1 cellular context compared by ENCODE assay signal in the genomic region with DNA sequence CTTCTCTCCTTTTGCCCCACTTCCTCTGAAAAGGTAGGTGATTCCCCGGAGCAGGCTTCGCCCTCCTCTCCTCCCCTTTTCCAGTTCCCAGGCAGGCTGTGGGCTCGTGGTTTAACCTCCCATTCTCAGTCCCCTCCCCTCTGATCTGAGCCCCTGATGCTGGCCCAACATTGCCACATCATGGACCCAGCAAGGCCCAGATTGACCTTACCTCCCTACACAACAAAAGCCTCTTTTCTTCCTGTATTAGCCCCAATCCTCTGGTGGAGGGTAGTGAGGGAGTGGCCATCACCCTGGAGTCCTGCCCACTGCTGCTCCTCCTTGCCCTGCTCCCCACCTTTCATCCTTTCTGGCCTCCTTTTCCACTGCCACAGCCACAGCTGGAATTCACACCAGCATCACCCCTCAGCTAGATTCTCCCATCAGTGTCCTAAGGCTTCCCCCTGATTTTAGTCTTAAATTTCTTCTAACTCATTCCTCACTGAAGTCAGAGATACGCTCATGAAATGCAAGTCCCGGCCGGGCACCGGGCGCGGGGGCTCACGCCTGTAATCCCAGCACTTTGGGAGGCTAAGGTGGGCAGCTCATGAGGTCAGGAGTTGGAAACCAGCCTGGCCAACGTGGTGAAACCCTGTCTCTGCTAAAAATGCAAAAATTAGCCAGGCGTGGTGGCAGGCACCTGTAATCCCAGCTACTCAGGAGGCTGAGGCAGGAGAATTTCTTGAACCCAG.
TF ChIP-seq lines count a peak whose summit lies in the region.

No MANE protein-coding gene starts in this region.

TF ChIP-seq in GM23338, 12 proteins besides CTCF, POLR2A, EP300 and RAD21:
- TF ChIP-seq EZH2phosphoT487 (IDR thresholded peaks at IDR 0.05; ENCODE audit: unreplicated experiment) (no peak), CREB1 (CRISPR knock-in tag; IDR thresholded peaks at IDR 0.05; ENCODE audit: low read depth) (no peak), EZH2 (IDR thresholded peaks at IDR 0.05; ENCODE audit: low read depth, unreplicated experiment) (no peak), ZNF331 (CRISPR knock-in tag; IDR thresholded peaks at IDR 0.05; ENCODE audit: low read depth) (no peak), POLR2AphosphoS5 (IDR thresholded peaks at IDR 0.05; ENCODE audit: low read depth) (no peak), ZNF114 (CRISPR knock-in tag; IDR thresholded peaks at IDR 0.05) (no peak), STAT1 (IDR thresholded peaks at IDR 0.05; ENCODE audit: unreplicated experiment) (no peak), NANOG (IDR thresholded peaks at IDR 0.05; ENCODE audit: borderline replicate concordance) (no peak)
- TF ChIP-seq, protein P1, sequence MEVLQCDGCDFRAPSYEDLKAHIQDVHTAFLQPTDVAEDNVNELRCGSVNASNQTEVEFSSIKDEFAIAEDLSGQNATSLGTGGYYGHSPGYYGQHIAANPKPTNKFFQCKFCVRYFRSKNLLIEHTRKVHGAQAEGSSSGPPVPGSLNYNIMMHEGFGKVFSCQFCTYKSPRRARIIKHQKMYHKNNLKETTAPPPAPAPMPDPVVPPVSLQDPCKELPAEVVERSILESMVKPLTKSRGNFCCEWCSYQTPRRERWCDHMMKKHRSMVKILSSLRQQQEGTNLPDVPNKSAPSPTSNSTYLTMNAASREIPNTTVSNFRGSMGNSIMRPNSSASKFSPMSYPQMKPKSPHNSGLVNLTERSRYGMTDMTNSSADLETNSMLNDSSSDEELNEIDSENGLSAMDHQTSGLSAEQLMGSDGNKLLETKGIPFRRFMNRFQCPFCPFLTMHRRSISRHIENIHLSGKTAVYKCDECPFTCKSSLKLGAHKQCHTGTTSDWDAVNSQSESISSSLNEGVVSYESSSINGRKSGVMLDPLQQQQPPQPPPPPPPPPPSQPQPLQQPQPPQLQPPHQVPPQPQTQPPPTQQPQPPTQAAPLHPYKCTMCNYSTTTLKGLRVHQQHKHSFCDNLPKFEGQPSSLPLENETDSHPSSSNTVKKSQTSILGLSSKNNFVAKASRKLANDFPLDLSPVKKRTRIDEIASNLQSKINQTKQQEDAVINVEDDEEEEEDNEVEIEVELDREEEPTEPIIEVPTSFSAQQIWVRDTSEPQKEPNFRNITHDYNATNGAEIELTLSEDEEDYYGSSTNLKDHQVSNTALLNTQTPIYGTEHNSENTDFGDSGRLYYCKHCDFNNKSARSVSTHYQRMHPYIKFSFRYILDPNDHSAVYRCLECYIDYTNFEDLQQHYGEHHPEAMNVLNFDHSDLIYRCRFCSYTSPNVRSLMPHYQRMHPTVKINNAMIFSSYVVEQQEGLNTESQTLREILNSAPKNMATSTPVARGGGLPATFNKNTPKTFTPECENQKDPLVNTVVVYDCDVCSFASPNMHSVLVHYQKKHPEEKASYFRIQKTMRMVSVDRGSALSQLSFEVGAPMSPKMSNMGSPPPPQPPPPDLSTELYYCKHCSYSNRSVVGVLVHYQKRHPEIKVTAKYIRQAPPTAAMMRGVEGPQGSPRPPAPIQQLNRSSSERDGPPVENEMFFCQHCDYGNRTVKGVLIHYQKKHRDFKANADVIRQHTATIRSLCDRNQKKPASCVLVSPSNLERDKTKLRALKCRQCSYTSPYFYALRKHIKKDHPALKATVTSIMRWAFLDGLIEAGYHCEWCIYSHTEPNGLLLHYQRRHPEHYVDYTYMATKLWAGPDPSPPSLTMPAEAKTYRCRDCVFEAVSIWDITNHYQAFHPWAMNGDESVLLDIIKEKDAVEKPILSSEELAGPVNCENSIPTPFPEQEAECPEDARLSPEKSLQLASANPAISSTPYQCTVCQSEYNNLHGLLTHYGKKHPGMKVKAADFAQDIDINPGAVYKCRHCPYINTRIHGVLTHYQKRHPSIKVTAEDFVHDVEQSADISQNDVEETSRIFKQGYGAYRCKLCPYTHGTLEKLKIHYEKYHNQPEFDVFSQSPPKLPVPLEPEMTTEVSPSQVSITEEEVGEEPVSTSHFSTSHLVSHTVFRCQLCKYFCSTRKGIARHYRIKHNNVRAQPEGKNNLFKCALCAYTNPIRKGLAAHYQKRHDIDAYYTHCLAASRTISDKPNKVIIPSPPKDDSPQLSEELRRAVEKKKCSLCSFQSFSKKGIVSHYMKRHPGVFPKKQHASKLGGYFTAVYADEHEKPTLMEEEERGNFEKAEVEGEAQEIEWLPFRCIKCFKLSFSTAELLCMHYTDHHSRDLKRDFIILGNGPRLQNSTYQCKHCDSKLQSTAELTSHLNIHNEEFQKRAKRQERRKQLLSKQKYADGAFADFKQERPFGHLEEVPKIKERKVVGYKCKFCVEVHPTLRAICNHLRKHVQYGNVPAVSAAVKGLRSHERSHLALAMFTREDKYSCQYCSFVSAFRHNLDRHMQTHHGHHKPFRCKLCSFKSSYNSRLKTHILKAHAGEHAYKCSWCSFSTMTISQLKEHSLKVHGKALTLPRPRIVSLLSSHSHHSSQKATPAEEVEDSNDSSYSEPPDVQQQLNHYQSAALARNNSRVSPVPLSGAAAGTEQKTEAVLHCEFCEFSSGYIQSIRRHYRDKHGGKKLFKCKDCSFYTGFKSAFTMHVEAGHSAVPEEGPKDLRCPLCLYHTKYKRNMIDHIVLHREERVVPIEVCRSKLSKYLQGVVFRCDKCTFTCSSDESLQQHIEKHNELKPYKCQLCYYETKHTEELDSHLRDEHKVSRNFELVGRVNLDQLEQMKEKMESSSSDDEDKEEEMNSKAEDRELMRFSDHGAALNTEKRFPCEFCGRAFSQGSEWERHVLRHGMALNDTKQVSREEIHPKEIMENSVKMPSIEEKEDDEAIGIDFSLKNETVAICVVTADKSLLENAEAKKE (CRISPR knock-in tag; IDR thresholded peaks at IDR 0.05): no peak
- TF ChIP-seq, protein P2, sequence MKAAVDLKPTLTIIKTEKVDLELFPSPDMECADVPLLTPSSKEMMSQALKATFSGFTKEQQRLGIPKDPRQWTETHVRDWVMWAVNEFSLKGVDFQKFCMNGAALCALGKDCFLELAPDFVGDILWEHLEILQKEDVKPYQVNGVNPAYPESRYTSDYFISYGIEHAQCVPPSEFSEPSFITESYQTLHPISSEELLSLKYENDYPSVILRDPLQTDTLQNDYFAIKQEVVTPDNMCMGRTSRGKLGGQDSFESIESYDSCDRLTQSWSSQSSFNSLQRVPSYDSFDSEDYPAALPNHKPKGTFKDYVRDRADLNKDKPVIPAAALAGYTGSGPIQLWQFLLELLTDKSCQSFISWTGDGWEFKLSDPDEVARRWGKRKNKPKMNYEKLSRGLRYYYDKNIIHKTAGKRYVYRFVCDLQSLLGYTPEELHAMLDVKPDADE (IDR thresholded peaks at IDR 0.05): no peak
- TF ChIP-seq, protein P3, sequence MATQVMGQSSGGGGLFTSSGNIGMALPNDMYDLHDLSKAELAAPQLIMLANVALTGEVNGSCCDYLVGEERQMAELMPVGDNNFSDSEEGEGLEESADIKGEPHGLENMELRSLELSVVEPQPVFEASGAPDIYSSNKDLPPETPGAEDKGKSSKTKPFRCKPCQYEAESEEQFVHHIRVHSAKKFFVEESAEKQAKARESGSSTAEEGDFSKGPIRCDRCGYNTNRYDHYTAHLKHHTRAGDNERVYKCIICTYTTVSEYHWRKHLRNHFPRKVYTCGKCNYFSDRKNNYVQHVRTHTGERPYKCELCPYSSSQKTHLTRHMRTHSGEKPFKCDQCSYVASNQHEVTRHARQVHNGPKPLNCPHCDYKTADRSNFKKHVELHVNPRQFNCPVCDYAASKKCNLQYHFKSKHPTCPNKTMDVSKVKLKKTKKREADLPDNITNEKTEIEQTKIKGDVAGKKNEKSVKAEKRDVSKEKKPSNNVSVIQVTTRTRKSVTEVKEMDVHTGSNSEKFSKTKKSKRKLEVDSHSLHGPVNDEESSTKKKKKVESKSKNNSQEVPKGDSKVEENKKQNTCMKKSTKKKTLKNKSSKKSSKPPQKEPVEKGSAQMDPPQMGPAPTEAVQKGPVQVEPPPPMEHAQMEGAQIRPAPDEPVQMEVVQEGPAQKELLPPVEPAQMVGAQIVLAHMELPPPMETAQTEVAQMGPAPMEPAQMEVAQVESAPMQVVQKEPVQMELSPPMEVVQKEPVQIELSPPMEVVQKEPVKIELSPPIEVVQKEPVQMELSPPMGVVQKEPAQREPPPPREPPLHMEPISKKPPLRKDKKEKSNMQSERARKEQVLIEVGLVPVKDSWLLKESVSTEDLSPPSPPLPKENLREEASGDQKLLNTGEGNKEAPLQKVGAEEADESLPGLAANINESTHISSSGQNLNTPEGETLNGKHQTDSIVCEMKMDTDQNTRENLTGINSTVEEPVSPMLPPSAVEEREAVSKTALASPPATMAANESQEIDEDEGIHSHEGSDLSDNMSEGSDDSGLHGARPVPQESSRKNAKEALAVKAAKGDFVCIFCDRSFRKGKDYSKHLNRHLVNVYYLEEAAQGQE (IDR thresholded peaks at IDR 0.05; ENCODE audit: unreplicated experiment): no peak
